16 cellular contexts compared by ENCODE assay signal in the genomic region with DNA sequence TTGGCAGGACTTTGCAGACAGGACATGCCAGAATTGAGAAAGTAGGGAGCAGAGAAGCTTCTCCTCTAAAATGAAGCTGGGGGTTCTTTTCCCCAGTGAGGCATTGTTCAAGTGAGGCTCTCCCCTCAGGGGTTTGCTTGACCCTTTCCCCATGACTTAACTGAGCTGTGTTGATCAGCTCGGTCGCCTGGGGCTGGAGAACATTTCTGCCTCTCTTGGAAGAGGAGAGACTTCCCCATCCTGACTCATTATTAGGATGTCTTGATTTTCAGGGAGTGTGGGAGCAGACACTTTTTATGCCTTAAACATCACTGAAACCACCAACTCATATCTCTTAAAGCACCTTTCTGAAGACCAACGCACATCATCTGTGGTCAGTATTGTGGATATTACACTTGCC. TPM values are rescaled to one million over a fixed set of nuclear protein-coding genes. Genes with fewer than 3 reads are reported as not detected.
A peak's percentile ranks its signal among the peaks of the same experiment; 100 is the strongest.
DNase-seq lines count a peak whose midpoint lies in the region; ATAC-seq and TF ChIP-seq lines count a peak whose summit lies in the region.
"Had no signal": no experiment of that assay in that cellular context is flagged by ENCODE, and none has a peak within 500 bp of the region (broad histone marks: within the 10 kb centered on the region; RNA-seq: fewer than 3 reads in every experiment).

No MANE protein-coding gene starts in this region.

- H3K14ac ChIP-seq in IMR-90 (replicated peaks; ENCODE audit: low read depth, low read length) = 0 out of 2 replicates have a peak overlapping the region, but pooled peaks have one; percentile 45

- H3K9ac ChIP-seq in IMR-90 (ENCODE audit: low read depth, low read length) (no peak overlapping the region), endodermal cell (ENCODE audit: extremely low read depth, low read length, poor library complexity, severe bottlenecking) (no peak overlapping the region)

- no peak overlapping the region for H3K4me3 Mint-ChIP-seq in endodermal cell
- H3K4me3 Mint-ChIP-seq: CD8-positive, alpha-beta memory T cell had no signal

- no peaks in the 10 kb centered on the region for H4K20me1 ChIP-seq in IMR-90 (ENCODE audit: insufficient read depth, low read length)

- H2AFZ ChIP-seq in IMR-90 (replicated peaks; ENCODE audit: low read length, poor library complexity) = no peak overlapping the region

- H3K4me3 ChIP-seq in IMR-90 (ENCODE audit: insufficient read depth, low read depth, low read length) (no peak overlapping the region), endodermal cell (ENCODE audit: low read length) (no peak overlapping the region), upper lobe of right lung (no peak overlapping the region)
- H3K4me3 ChIP-seq: GM12878, HAP-1 had no signal

- H3K36me3 Mint-ChIP-seq in endodermal cell (ENCODE audit: low read depth) = no peaks in the 10 kb centered on the region
- H3K36me3 Mint-ChIP-seq: CD8-positive, alpha-beta memory T cell had no signal

- no peaks in the 10 kb centered on the region for H3K9me3 ChIP-seq in IMR-90 (ENCODE audit: control insufficient read depth, insufficient read depth, low read length)
- H3K9me3 ChIP-seq in endodermal cell (ENCODE audit: control insufficient read depth, low read length) = no peaks in the 10 kb centered on the region
- no peaks in the 10 kb centered on the region for H3K9me3 ChIP-seq in upper lobe of right lung
- H3K9me3 ChIP-seq: Caco-2, HAP-1 had no signal

- no peak overlapping the region for H3K56ac ChIP-seq in IMR-90 (ENCODE audit: extremely low read depth, insufficient read depth, low read length)

- no peaks in the 10 kb centered on the region; the same call in 1 of the 2 replicates for H3K27me3 ChIP-seq in IMR-90 (ENCODE audit: control insufficient read depth, insufficient read depth, low read length)
- peaks cover 17% of the 10 kb centered on the region for H3K27me3 ChIP-seq in endodermal cell (ENCODE audit: control insufficient read depth, insufficient read depth, low read length, poor library complexity, severe bottlenecking)
- H3K27me3 ChIP-seq in upper lobe of right lung = peaks cover 6% of the 10 kb centered on the region

- no peak overlapping the region for H4K5ac ChIP-seq in IMR-90 (ENCODE audit: low read depth, low read length)

- no peak overlapping the region; the same call in 1 of the 2 replicates for H2BK120ac ChIP-seq in IMR-90 (ENCODE audit: low read depth, low read length)

- TF ChIP-seq POLR2A in IMR-90 (IDR thresholded peaks at IDR 0.05; ENCODE audit: low read depth, low read length) = no peak

- H2BK5ac ChIP-seq in IMR-90 (ENCODE audit: low read depth, low read length, poor library complexity, severe bottlenecking) = no peak overlapping the region

- no peak overlapping the region for H2BK15ac ChIP-seq in IMR-90 (ENCODE audit: low read depth, low read length)

- H3K9me3 Mint-ChIP-seq in endodermal cell = no peaks in the 10 kb centered on the region

- no peak for ATAC-seq in IMR-90 (ENCODE audit: low read depth)
- ATAC-seq in upper lobe of right lung = no peak
- no peak for ATAC-seq in GM19397 (IDR thresholded peaks at IDR 0.05; ENCODE audit: unreplicated experiment)
- no peak for ATAC-seq in GM21515 (IDR thresholded peaks at IDR 0.05; ENCODE audit: unreplicated experiment)
- ATAC-seq: GM12878, HepG2 had no signal

- POLR2A ChIA-PET in IMR-90 (lab: Charles Lee; ENCODE audit: unreplicated experiment) = interaction anchor here (0.6 kb wide), 1 partner anchor 12 kb away, joined by 3 read pairs; no protein-coding TSS in a partner anchor

- no peak overlapping the region for H3K4ac ChIP-seq in IMR-90 (ENCODE audit: low read depth, low read length)

- dilution Hi-C loops in IMR-90 (cut with HindIII; ENCODE audit: low sequenced_read_pairs, unreplicated experiment) = loop anchor here (10.0 kb wide), 1 partner anchor 357 kb away; no protein-coding TSS in a partner anchor

- intact Hi-C loops in IMR-90 (cut with micrococcal nuclease) (no loop called here), upper lobe of right lung (cut with DNase I) (no loop called here)

- WGBS in IMR-90 (ENCODE audit: extremely low coverage in 2 of 2, insufficient read length in 1 of 2), 2 experiments = no CpG with 5 or more reads among the region's 3 CpGs
- 88% methylated on average over 3 of the region's 3 CpGs; no CpG with 5 or more reads in 1 of the 2 experiments for WGBS in endodermal cell (ENCODE audit: insufficient coverage in 1 of 2, insufficient read length in 1 of 2), 2 experiments

- H3K79me1 ChIP-seq in IMR-90 (ENCODE audit: low read depth in 1 of 2, low read length in 2 of 2) = no peaks in the 10 kb centered on the region

- BruUV-seq in IMR-90 (replicated peaks; lab: Mats Ljungman, UMichigan) = no TSS peak

- H3K18ac ChIP-seq in IMR-90 (ENCODE audit: low read depth, low read length) = no peak overlapping the region

- TF ChIP-seq RAD21 in IMR-90 (IDR thresholded peaks at IDR 0.05; ENCODE audit: low read length) = no peak

- H3K27ac ChIP-seq in IMR-90 (ENCODE audit: insufficient read depth, low read length) (no peak overlapping the region), endodermal cell (ENCODE audit: low read depth, low read length) (no peak overlapping the region), upper lobe of right lung (no peak overlapping the region)
- H3K27ac ChIP-seq: 22Rv1 had no signal

- peaks cover 6% of the 10 kb centered on the region for H3K4me1 ChIP-seq in IMR-90 (ENCODE audit: control insufficient read depth, insufficient read depth, low read length)
- peaks cover 14% of the 10 kb centered on the region for H3K4me1 ChIP-seq in endodermal cell (ENCODE audit: control insufficient read depth, insufficient read depth, low read length)
- no peaks in the 10 kb centered on the region for H3K4me1 ChIP-seq in upper lobe of right lung
- H3K4me1 ChIP-seq: Caco-2 had no signal

- H2AK5ac ChIP-seq in IMR-90 (ENCODE audit: low read depth, low read length) = no peak overlapping the region

- H3K23ac ChIP-seq in IMR-90 (ENCODE audit: low read depth, low read length) = no peak overlapping the region; the same call in 1 of the 2 replicates

- TF ChIP-seq CTCF in IMR-90 (conservative IDR thresholded peaks at IDR 0.05; ENCODE audit: low read depth, low read length) (no peak), endodermal cell (conservative IDR thresholded peaks at IDR 0.05) (no peak), upper lobe of right lung (IDR thresholded peaks at IDR 0.05) (no peak)

- H3K4me2 ChIP-seq in IMR-90 (ENCODE audit: low read depth, low read length) = no peak overlapping the region

- H3K9me1 ChIP-seq in IMR-90 (ENCODE audit: insufficient read depth, low read length) = no peaks in the 10 kb centered on the region; the same call in 1 of the 2 replicates

- H2AK9ac ChIP-seq in IMR-90 (replicated peaks; ENCODE audit: low read depth, low read length, poor library complexity) = no peak overlapping the region

- H3K27me3 Mint-ChIP-seq in endodermal cell (ENCODE audit: insufficient read depth) = peaks cover 30% of the 10 kb centered on the region

- in situ Hi-C loops in IMR-90 (cut with MboI; ENCODE audit: low sequenced_read_pairs) = no loop called here

- H4K91ac ChIP-seq in IMR-90 (ENCODE audit: insufficient read depth, low read depth, low read length) = no peak overlapping the region

- peak; percentile 36 for DNase-seq in activated effector memory CD4-positive, alpha-beta T cell treated with anti-CD3 and anti-CD28 coated beads, Interleukin-2, amount 50 U/mL, for 16 hours
- no peak for DNase-seq in activated effector memory CD4-positive, alpha-beta T cell treated with Interleukin-2 at 50 U/mL for 16 hours
- DNase-seq in IMR-90 = peak; percentile 9
- DNase-seq in endodermal cell = peak; percentile 53
- DNase-seq in upper lobe of right lung = peak; percentile 35
- DNase-seq in effector CD4-positive, alpha-beta T cell = no peak
- DNase-seq: Caco-2, DND-41 had no signal

- no peak overlapping the region for H2BK20ac ChIP-seq in IMR-90 (ENCODE audit: low read depth, low read length)

- peaks cover 49% of the 10 kb centered on the region for H3K4me1 Mint-ChIP-seq in endodermal cell
- H3K4me1 Mint-ChIP-seq: CD8-positive, alpha-beta memory T cell had no signal

- H3K27ac Mint-ChIP-seq in endodermal cell = no peak overlapping the region

- CTCF ChIA-PET in IMR-90 (lab: Yijun Ruan, JAX) = interaction anchor here (1.0 kb wide), 1 partner anchor 12 kb away, joined by 3 read pairs; no protein-coding TSS in a partner anchor

- no peaks in the 10 kb centered on the region for H3K36me3 ChIP-seq in IMR-90 (ENCODE audit: control insufficient read depth, insufficient read depth, low read length)
- no peaks in the 10 kb centered on the region for H3K36me3 ChIP-seq in endodermal cell (ENCODE audit: control insufficient read depth, insufficient read depth, low read length)
- no peaks in the 10 kb centered on the region for H3K36me3 ChIP-seq in upper lobe of right lung
- H3K36me3 ChIP-seq: HAP-1 had no signal

- no peak overlapping the region for H4K8ac ChIP-seq in IMR-90 (ENCODE audit: low read depth in 2 of 2, low read length in 2 of 2)

TF ChIP-seq in IMR-90, 13 proteins besides CTCF, POLR2A, EP300 and RAD21 (continues in another document):
- no peak for TF ChIP-seq BHLHE40 (IDR thresholded peaks at IDR 0.05; ENCODE audit: low read depth, low read length)
- no peak for TF ChIP-seq SMC3 (IDR thresholded peaks at IDR 0.05; ENCODE audit: low read depth, low read length)
- no peak for TF ChIP-seq MAFK (IDR thresholded peaks at IDR 0.05; ENCODE audit: low read depth, low read length)
- no peak for TF ChIP-seq CHD1 (IDR thresholded peaks at IDR 0.05; ENCODE audit: low read depth, low read length)
- no peak for TF ChIP-seq FOS (IDR thresholded peaks at IDR 0.05; ENCODE audit: low read depth, low read length)
- TF ChIP-seq MAZ (IDR thresholded peaks at IDR 0.05; ENCODE audit: borderline replicate concordance, low read depth, low read length) = no peak
- TF ChIP-seq MXI1 (IDR thresholded peaks at IDR 0.05; ENCODE audit: borderline replicate concordance, low read depth, low read length) = no peak
- no peak for TF ChIP-seq RCOR1 (IDR thresholded peaks at IDR 0.05; ENCODE audit: insufficient replicate concordance, low read length)

RNA-seq across cellular contexts. Expression of gene GLI2, which starts 27.9 kb away (rescaled TPM):
- total RNA-seq in IMR-90 (2012; rRNA removed) (3.8 and 4.7 TPM in 2 replicates), endodermal cell (10 to 100 TPM; 17.0 to 24.2 TPM), upper lobe of right lung (4.7 TPM)
- 26.0 and 31.5 TPM in 2 replicates for polyA plus RNA-seq in IMR-90 (2012; rRNA removed)
- polyA plus RNA-seq in IMR-90 (2012; cell fraction: cytosol; rRNA removed) = 7.6 and 16.7 TPM in 2 replicates
- 57.0 and 124 TPM in 2 replicates for polyA plus RNA-seq in IMR-90 (2012; cell fraction: nucleus; rRNA removed; ENCODE audit: low replicate concordance)
- 29.8 TPM for polyA plus RNA-seq in endodermal cell (2013, experiment 1 of 2)
- 28.3 TPM for polyA plus RNA-seq in endodermal cell (2013, experiment 2 of 2)
- total RNA-seq: CD8-positive, alpha-beta memory T cell; G401; GM12878; HepG2 had no signal
- polyA plus RNA-seq: CD8-positive, alpha-beta memory T cell; HepG2 had no signal

Comparison
In these comparisons a context has a peak if more than half of its experiments do, and no peak if none do; other contexts are left out.
1. DNase-seq: peak in activated effector memory CD4-positive, alpha-beta T cell treated with anti-CD3 and anti-CD28 coated beads, Interleukin-2, amount 50 U/mL, for 16 hours (single experiment), IMR-90 (single experiment), endodermal cell (single experiment) and upper lobe of right lung (single experiment); none in activated effector memory CD4-positive, alpha-beta T cell treated with Interleukin-2 at 50 U/mL for 16 hours (single experiment) and effector CD4-positive, alpha-beta T cell (single experiment).